In the genomic region with DNA sequence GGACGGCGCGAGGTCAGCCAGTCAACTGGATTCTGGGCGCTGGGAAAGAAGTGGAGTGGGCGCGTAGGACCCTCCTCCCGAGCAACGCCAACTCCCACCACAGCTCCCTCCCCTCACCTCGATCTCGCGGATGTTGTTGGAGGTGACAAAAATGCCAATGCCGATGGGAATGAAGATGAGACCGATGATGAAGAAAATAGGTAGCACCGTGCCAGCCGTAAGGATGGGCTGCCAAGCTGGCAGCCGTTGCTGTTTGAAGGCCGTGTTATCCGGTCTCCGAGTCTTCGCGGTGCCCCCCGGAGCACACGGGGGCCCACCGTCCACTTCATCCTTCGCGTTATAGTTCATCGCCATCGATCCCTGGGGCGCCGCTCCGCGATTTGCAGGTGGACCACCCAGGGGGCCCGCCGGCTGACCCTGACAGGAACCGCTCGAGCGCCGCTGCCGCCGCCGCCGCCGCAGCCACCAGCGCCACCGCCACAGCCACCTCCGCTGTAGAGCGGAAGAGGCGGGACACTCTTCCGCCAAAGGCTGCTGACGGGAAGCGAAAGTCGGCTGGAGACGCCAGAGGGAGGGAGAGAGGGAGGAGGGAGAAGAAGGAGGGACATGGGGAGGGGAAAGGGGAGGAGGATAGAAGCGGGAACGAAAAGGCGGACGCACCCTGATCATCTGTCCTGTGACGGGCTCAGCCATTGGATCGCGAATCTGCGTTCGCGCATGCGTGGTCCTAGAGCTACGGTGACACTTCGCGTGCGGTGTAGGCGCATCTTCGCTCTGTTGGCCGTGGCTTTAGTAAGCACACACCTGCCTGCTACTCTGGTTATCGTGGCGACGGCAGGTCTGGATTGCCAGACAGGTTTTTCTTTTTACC, we compare ENCODE assay signal across 1 cellular context.
TF ChIP-seq lines count a peak whose summit lies in the region.

A gene (minus strand): TSS at position 508 of the 871 bp plus-strand sequence. CDS start 154 bp downstream, at position 354.

TF ChIP-seq in HepG2, 621 proteins besides CTCF, POLR2A, EP300 and RAD21 (continued from another document and continues in another):
- TF ChIP-seq, protein P1, sequence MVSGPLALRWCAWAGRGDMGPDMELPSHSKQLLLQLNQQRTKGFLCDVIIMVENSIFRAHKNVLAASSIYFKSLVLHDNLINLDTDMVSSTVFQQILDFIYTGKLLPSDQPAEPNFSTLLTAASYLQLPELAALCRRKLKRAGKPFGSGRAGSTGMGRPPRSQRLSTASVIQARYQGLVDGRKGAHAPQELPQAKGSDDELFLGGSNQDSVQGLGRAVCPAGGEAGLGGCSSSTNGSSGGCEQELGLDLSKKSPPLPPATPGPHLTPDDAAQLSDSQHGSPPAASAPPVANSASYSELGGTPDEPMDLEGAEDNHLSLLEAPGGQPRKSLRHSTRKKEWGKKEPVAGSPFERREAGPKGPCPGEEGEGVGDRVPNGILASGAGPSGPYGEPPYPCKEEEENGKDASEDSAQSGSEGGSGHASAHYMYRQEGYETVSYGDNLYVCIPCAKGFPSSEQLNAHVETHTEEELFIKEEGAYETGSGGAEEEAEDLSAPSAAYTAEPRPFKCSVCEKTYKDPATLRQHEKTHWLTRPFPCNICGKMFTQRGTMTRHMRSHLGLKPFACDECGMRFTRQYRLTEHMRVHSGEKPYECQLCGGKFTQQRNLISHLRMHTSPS (CRISPR knock-in tag; IDR thresholded peaks at IDR 0.05; ENCODE audit: low read depth): no peak
- TF ChIP-seq, protein P2, sequence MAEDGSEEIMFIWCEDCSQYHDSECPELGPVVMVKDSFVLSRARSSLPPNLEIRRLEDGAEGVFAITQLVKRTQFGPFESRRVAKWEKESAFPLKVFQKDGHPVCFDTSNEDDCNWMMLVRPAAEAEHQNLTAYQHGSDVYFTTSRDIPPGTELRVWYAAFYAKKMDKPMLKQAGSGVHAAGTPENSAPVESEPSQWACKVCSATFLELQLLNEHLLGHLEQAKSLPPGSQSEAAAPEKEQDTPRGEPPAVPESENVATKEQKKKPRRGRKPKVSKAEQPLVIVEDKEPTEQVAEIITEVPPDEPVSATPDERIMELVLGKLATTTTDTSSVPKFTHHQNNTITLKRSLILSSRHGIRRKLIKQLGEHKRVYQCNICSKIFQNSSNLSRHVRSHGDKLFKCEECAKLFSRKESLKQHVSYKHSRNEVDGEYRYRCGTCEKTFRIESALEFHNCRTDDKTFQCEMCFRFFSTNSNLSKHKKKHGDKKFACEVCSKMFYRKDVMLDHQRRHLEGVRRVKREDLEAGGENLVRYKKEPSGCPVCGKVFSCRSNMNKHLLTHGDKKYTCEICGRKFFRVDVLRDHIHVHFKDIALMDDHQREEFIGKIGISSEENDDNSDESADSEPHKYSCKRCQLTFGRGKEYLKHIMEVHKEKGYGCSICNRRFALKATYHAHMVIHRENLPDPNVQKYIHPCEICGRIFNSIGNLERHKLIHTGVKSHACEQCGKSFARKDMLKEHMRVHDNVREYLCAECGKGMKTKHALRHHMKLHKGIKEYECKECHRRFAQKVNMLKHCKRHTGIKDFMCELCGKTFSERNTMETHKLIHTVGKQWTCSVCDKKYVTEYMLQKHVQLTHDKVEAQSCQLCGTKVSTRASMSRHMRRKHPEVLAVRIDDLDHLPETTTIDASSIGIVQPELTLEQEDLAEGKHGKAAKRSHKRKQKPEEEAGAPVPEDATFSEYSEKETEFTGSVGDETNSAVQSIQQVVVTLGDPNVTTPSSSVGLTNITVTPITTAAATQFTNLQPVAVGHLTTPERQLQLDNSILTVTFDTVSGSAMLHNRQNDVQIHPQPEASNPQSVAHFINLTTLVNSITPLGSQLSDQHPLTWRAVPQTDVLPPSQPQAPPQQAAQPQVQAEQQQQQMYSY (CRISPR knock-in tag; IDR thresholded peaks at IDR 0.05): peak; percentile 87; the same call in 1 of the 2 replicates
- TF ChIP-seq ZNF350 (CRISPR knock-in tag; IDR thresholded peaks at IDR 0.05; ENCODE audit: borderline replicate concordance, low read depth): peak; percentile 75; the same call in 1 of the 2 replicates
- no peak for TF ChIP-seq NCOA2 (CRISPR knock-in tag; IDR thresholded peaks at IDR 0.05)
- no peak for TF ChIP-seq ZNF672 (CRISPR knock-in tag; IDR thresholded peaks at IDR 0.05)
- peak; percentile 89; the same call in 1 of the 2 replicates for TF ChIP-seq ZZZ3 (CRISPR knock-in tag; IDR thresholded peaks at IDR 0.05; ENCODE audit: borderline replicate concordance)
- TF ChIP-seq, protein P3, sequence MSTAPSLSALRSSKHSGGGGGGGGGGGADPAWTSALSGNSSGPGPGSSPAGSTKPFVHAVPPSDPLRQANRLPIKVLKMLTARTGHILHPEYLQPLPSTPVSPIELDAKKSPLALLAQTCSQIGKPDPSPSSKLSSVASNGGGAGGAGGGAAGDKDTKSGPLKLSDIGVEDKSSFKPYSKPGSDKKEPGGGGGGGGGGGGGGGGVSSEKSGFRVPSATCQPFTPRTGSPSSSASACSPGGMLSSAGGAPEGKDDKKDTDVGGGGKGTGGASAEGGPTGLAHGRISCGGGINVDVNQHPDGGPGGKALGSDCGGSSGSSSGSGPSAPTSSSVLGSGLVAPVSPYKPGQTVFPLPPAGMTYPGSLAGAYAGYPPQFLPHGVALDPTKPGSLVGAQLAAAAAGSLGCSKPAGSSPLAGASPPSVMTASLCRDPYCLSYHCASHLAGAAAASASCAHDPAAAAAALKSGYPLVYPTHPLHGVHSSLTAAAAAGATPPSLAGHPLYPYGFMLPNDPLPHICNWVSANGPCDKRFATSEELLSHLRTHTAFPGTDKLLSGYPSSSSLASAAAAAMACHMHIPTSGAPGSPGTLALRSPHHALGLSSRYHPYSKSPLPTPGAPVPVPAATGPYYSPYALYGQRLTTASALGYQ (CRISPR knock-in tag; IDR thresholded peaks at IDR 0.05): no peak
- no peak; the same call in 1 of the 2 replicates for TF ChIP-seq MTF2 (CRISPR knock-in tag; IDR thresholded peaks at IDR 0.05; ENCODE audit: borderline replicate concordance)
- 0 out of 2 replicates have a peak, but pooled peaks have one; percentile 45 for TF ChIP-seq ZNF253 (CRISPR knock-in tag; IDR thresholded peaks at IDR 0.05; ENCODE audit: borderline replicate concordance)
- TF ChIP-seq NFE2L1 (CRISPR knock-in tag; IDR thresholded peaks at IDR 0.05; ENCODE audit: borderline replicate concordance): no peak
- TF ChIP-seq, protein P4, sequence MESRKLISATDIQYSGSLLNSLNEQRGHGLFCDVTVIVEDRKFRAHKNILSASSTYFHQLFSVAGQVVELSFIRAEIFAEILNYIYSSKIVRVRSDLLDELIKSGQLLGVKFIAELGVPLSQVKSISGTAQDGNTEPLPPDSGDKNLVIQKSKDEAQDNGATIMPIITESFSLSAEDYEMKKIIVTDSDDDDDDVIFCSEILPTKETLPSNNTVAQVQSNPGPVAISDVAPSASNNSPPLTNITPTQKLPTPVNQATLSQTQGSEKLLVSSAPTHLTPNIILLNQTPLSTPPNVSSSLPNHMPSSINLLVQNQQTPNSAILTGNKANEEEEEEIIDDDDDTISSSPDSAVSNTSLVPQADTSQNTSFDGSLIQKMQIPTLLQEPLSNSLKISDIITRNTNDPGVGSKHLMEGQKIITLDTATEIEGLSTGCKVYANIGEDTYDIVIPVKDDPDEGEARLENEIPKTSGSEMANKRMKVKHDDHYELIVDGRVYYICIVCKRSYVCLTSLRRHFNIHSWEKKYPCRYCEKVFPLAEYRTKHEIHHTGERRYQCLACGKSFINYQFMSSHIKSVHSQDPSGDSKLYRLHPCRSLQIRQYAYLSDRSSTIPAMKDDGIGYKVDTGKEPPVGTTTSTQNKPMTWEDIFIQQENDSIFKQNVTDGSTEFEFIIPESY (CRISPR knock-in tag; IDR thresholded peaks at IDR 0.05): peak; percentile 44; the same call in 1 of the 2 replicates
- TF ChIP-seq TEAD2 (CRISPR knock-in tag; IDR thresholded peaks at IDR 0.05): no peak
- no peak for TF ChIP-seq SNRNP70 (IDR thresholded peaks at IDR 0.05; ENCODE audit: low read depth, low read length)
- TF ChIP-seq SAP130 (CRISPR knock-in tag; IDR thresholded peaks at IDR 0.05; ENCODE audit: low read depth): peak; percentile 94
- TF ChIP-seq ZNF883 (CRISPR knock-in tag; IDR thresholded peaks at IDR 0.05; ENCODE audit: not compliant biosample characterization): peak; percentile 96
- peak; percentile 67 for TF ChIP-seq KDM5A (IDR thresholded peaks at IDR 0.05; ENCODE audit: borderline replicate concordance, low read length)
- no peak for TF ChIP-seq NCOA5 (CRISPR knock-in tag; IDR thresholded peaks at IDR 0.05)
- TF ChIP-seq GATAD1 (CRISPR knock-in tag; IDR thresholded peaks at IDR 0.05): peak; percentile 90
- TF ChIP-seq, protein P5, sequence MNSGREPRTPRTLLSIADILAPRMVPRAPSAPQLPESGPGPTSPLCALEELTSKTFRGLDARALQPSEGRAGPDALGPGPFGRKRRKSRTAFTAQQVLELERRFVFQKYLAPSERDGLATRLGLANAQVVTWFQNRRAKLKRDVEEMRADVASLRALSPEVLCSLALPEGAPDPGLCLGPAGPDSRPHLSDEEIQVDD (CRISPR knock-in tag; IDR thresholded peaks at IDR 0.05; ENCODE audit: borderline replicate concordance): no peak
- TF ChIP-seq, protein P6, sequence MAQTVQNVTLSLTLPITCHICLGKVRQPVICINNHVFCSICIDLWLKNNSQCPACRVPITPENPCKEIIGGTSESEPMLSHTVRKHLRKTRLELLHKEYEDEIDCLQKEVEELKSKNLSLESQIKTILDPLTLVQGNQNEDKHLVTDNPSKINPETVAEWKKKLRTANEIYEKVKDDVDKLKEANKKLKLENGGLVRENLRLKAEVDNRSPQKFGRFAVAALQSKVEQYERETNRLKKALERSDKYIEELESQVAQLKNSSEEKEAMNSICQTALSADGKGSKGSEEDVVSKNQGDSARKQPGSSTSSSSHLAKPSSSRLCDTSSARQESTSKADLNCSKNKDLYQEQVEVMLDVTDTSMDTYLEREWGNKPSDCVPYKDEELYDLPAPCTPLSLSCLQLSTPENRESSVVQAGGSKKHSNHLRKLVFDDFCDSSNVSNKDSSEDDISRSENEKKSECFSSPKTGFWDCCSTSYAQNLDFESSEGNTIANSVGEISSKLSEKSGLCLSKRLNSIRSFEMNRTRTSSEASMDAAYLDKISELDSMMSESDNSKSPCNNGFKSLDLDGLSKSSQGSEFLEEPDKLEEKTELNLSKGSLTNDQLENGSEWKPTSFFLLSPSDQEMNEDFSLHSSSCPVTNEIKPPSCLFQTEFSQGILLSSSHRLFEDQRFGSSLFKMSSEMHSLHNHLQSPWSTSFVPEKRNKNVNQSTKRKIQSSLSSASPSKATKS (CRISPR knock-in tag; IDR thresholded peaks at IDR 0.05): no peak
- TF ChIP-seq ZNF616 (CRISPR knock-in tag; IDR thresholded peaks at IDR 0.05; ENCODE audit: low read depth): 0 out of 2 replicates have a peak, but pooled peaks have one; percentile 47
- TF ChIP-seq ZNF749 (CRISPR knock-in tag; IDR thresholded peaks at IDR 0.05; ENCODE audit: borderline replicate concordance): peak; percentile 58; the same call in 1 of the 2 replicates
- 0 out of 2 replicates have a peak, but pooled peaks have one; percentile 43 for TF ChIP-seq PCBP1 (IDR thresholded peaks at IDR 0.05; ENCODE audit: borderline replicate concordance, low read depth, low read length)
- no peak for TF ChIP-seq ZNF326 (CRISPR knock-in tag; IDR thresholded peaks at IDR 0.05; ENCODE audit: borderline replicate concordance)
- 0 out of 2 replicates have a peak, but pooled peaks have one; percentile 40 for TF ChIP-seq MED1 (CRISPR knock-in tag; IDR thresholded peaks at IDR 0.05)
- TF ChIP-seq ZNF460 (CRISPR knock-in tag; IDR thresholded peaks at IDR 0.05; ENCODE audit: borderline replicate concordance): no peak
- TF ChIP-seq NFATC3 (CRISPR knock-in tag; IDR thresholded peaks at IDR 0.05): no peak
- TF ChIP-seq ZNF615 (CRISPR knock-in tag; IDR thresholded peaks at IDR 0.05; ENCODE audit: borderline replicate concordance): no peak
- TF ChIP-seq ATM (IDR thresholded peaks at IDR 0.05; ENCODE audit: borderline replicate concordance): no peak
- TF ChIP-seq, protein P7, sequence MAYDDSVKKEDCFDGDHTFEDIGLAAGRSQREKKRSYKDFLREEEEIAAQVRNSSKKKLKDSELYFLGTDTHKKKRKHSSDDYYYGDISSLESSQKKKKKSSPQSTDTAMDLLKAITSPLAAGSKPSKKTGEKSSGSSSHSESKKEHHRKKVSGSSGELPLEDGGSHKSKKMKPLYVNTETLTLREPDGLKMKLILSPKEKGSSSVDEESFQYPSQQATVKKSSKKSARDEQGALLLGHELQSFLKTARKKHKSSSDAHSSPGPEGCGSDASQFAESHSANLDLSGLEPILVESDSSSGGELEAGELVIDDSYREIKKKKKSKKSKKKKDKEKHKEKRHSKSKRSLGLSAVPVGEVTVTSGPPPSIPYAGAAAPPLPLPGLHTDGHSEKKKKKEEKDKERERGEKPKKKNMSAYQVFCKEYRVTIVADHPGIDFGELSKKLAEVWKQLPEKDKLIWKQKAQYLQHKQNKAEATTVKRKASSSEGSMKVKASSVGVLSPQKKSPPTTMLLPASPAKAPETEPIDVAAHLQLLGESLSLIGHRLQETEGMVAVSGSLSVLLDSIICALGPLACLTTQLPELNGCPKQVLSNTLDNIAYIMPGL (CRISPR knock-in tag; IDR thresholded peaks at IDR 0.05; ENCODE audit: borderline replicate concordance in 1 of 2, low read depth in 1 of 2): peak; percentile 54 to 91
- TF ChIP-seq, protein P8, sequence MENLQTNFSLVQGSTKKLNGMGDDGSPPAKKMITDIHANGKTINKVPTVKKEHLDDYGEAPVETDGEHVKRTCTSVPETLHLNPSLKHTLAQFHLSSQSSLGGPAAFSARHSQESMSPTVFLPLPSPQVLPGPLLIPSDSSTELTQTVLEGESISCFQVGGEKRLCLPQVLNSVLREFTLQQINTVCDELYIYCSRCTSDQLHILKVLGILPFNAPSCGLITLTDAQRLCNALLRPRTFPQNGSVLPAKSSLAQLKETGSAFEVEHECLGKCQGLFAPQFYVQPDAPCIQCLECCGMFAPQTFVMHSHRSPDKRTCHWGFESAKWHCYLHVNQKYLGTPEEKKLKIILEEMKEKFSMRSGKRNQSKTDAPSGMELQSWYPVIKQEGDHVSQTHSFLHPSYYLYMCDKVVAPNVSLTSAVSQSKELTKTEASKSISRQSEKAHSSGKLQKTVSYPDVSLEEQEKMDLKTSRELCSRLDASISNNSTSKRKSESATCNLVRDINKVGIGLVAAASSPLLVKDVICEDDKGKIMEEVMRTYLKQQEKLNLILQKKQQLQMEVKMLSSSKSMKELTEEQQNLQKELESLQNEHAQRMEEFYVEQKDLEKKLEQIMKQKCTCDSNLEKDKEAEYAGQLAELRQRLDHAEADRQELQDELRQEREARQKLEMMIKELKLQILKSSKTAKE (CRISPR knock-in tag; IDR thresholded peaks at IDR 0.05; ENCODE audit: borderline replicate concordance): no peak
- peak; percentile 74; the same call in 1 of the 2 replicates for TF ChIP-seq PAX8 (CRISPR knock-in tag; IDR thresholded peaks at IDR 0.05; ENCODE audit: borderline replicate concordance)
- TF ChIP-seq, protein P9, sequence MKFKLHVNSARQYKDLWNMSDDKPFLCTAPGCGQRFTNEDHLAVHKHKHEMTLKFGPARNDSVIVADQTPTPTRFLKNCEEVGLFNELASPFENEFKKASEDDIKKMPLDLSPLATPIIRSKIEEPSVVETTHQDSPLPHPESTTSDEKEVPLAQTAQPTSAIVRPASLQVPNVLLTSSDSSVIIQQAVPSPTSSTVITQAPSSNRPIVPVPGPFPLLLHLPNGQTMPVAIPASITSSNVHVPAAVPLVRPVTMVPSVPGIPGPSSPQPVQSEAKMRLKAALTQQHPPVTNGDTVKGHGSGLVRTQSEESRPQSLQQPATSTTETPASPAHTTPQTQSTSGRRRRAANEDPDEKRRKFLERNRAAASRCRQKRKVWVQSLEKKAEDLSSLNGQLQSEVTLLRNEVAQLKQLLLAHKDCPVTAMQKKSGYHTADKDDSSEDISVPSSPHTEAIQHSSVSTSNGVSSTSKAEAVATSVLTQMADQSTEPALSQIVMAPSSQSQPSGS (CRISPR knock-in tag; IDR thresholded peaks at IDR 0.05): 0 out of 2 replicates have a peak, but pooled peaks have one; percentile 31
- TF ChIP-seq SATB2 (CRISPR knock-in tag; IDR thresholded peaks at IDR 0.05): no peak
- TF ChIP-seq ZSCAN21 (CRISPR knock-in tag; IDR thresholded peaks at IDR 0.05; ENCODE audit: borderline replicate concordance): peak; percentile 74; the same call in 1 of the 2 replicates
- TF ChIP-seq RARG (CRISPR knock-in tag; IDR thresholded peaks at IDR 0.05; ENCODE audit: low read depth): peak; percentile 74; the same call in 1 of the 2 replicates
- no peak for TF ChIP-seq MBNL3 (CRISPR knock-in tag; conservative IDR thresholded peaks at IDR 0.05)
